In the genomic region with DNA sequence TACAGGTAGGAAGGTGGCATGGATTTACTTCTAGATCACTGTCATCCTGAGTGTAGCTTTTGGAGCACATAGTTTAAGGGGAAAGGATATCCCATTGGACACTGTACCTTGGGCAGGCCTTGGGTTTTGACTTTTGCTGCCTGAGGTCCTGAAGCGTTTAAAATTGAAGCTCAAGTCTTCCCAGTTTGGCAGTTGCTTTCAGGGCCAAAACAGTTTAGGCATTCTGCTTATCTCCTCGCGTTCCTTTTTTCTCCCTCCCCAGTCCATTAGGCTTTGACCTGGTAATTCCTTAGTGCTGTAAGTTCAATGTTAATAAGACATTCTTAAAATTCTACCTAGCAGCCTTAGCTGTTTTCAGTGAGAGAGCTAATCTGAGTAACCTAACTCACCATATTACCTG, we compare ENCODE assay signal across 33 cellular contexts.
"Had no signal": no experiment of that assay in that cellular context is flagged by ENCODE, and none has a peak within 500 bp of the region (broad histone marks: within the 10 kb centered on the region; RNA-seq: fewer than 3 reads in every experiment).

No MANE protein-coding gene starts in this region.

- H3K4me3 Mint-ChIP-seq: activated CD4-positive, alpha-beta T cell treated with anti-CD3 and anti-CD28 coated beads for 36 hours; activated CD8-positive, alpha-beta memory T cell treated with anti-CD3 and anti-CD28 coated beads, Interleukin-2, amount 10 ng/mL, durations not matched to agents 7 days and 5 days; activated CD8-positive, alpha-beta T cell treated with anti-CD3 and anti-CD28 coated beads, Interleukin-2, amount 10 ng/mL, durations not matched to agents 7 days and 5 days; activated naive CD8-positive, alpha-beta T cell; naive thymus-derived CD4-positive, alpha-beta T cell; neural crest cell; stimulated activated effector memory CD8-positive, alpha-beta T cell treated with anti-CD3 and anti-CD28 coated beads, Interleukin-12 subunit alpha, Interleukin-12 subunit beta, amount 100 ng/mL, for 72 hours; stimulated activated naive CD8-positive, alpha-beta T cell treated with anti-CD3 and anti-CD28 coated beads, Interleukin-15, Interleukin-2, amounts not matched to agents 100 ng/mL and 50 ng/mL, for 24 hours; T-helper 2 cell treated with Interferon-gamma antibody and Interleukin-4, amounts not matched to agents 5 μg/mL and 100 μg/mL, for 36 hours; type B pancreatic cell had no signal

- H3K27ac Mint-ChIP-seq: activated CD4-positive, alpha-beta T cell treated with anti-CD3 and anti-CD28 coated beads for 36 hours; activated CD8-positive, alpha-beta memory T cell treated with anti-CD3 and anti-CD28 coated beads, Interleukin-2, amount 10 ng/mL, durations not matched to agents 7 days and 5 days; activated CD8-positive, alpha-beta T cell treated with anti-CD3 and anti-CD28 coated beads, Interleukin-2, amount 10 ng/mL, durations not matched to agents 7 days and 5 days; activated naive CD8-positive, alpha-beta T cell; activated T-helper 2 cell treated with anti-CD3 and anti-CD28 coated beads, Interferon-gamma antibody, Interleukin-2, Interleukin-4, amounts not matched to agents 10 μg/mL and 5 μg/mL and 100 μg/mL, durations not matched to agents 14 hours and 24 hours and 36 hours; naive thymus-derived CD4-positive, alpha-beta T cell; stimulated activated effector memory CD8-positive, alpha-beta T cell treated with anti-CD3 and anti-CD28 coated beads, Interleukin-12 subunit alpha, Interleukin-12 subunit beta, amount 100 ng/mL, for 72 hours; stimulated activated naive CD8-positive, alpha-beta T cell treated with anti-CD3 and anti-CD28 coated beads, Interleukin-15, Interleukin-2, amounts not matched to agents 100 ng/mL and 50 ng/mL, for 24 hours; T-helper 2 cell treated with Interferon-gamma antibody and Interleukin-4, amounts not matched to agents 5 μg/mL and 100 μg/mL, for 36 hours; type B pancreatic cell had no signal

- H3K27me3 Mint-ChIP-seq: activated CD4-positive, alpha-beta T cell treated with anti-CD3 and anti-CD28 coated beads for 36 hours; activated CD8-positive, alpha-beta memory T cell treated with anti-CD3 and anti-CD28 coated beads, Interleukin-2, amount 10 ng/mL, durations not matched to agents 7 days and 5 days; activated naive CD8-positive, alpha-beta T cell; naive thymus-derived CD4-positive, alpha-beta T cell; stimulated activated naive CD8-positive, alpha-beta T cell treated with anti-CD3 and anti-CD28 coated beads, Interleukin-15, Interleukin-2, amounts not matched to agents 100 ng/mL and 50 ng/mL, for 24 hours; type B pancreatic cell had no signal

- DNase-seq: activated CD4-positive, alpha-beta T cell treated with anti-CD3 and anti-CD28 coated beads for 36 hours; activated CD4-positive, CD25-positive, alpha-beta regulatory T cell; activated CD8-positive, alpha-beta memory T cell treated with anti-CD3 and anti-CD28 coated beads, Interleukin-2, amount 10 ng/mL, durations not matched to agents 7 days and 5 days; activated CD8-positive, alpha-beta T cell treated with anti-CD3 and anti-CD28 coated beads, Interleukin-2, amount 10 ng/mL, durations not matched to agents 7 days and 5 days; activated T-cell treated with anti-CD3 and anti-CD28 coated beads, Interleukin-2, amount 50 U/mL, for 48 hours; brain microvascular endothelial cell; dorsolateral prefrontal cortex; effector memory CD4-positive, alpha-beta T cell; gastrocnemius medialis; glutamatergic neuron; left cardiac atrium; mammary epithelial cell; midbrain; naive thymus-derived CD4-positive, alpha-beta T cell; nucleus accumbens; pancreas; retina; stimulated activated CD4-positive, alpha-beta T cell treated with anti-CD3 and anti-CD28 coated beads, Interleukin-4, amount 100 ng/mL, for 24 hours; uterus had no signal

- H3K4me1 Mint-ChIP-seq: stimulated activated effector memory CD8-positive, alpha-beta T cell treated with anti-CD3 and anti-CD28 coated beads, Interleukin-12 subunit alpha, Interleukin-12 subunit beta, amount 100 ng/mL, for 72 hours had no signal

- H3K27ac ChIP-seq: ascending aorta, brain microvascular endothelial cell, coronary artery, dorsolateral prefrontal cortex, gastrocnemius medialis, pancreas, prostate gland, skin epidermis, thoracic aorta, uterus had no signal

- H3K27me3 ChIP-seq: ascending aorta, brain microvascular endothelial cell, dorsolateral prefrontal cortex, gastrocnemius medialis, pancreas, uterus had no signal

- H3K36me3 ChIP-seq: ascending aorta, gastrocnemius medialis, pancreas, prostate gland, thoracic aorta, uterus had no signal

- H3K4me1 ChIP-seq: ascending aorta, gastrocnemius medialis, pancreas, prostate gland, uterus had no signal

- H3K9me3 Mint-ChIP-seq: activated T-helper 2 cell treated with anti-CD3 and anti-CD28 coated beads, Interferon-gamma antibody, Interleukin-2, Interleukin-4, amounts not matched to agents 10 μg/mL and 5 μg/mL and 100 μg/mL, durations not matched to agents 14 hours and 24 hours and 36 hours; naive thymus-derived CD4-positive, alpha-beta T cell; neural crest cell; stimulated activated effector memory CD8-positive, alpha-beta T cell treated with anti-CD3 and anti-CD28 coated beads, Interleukin-12 subunit alpha, Interleukin-12 subunit beta, amount 100 ng/mL, for 72 hours; stimulated activated naive CD8-positive, alpha-beta T cell treated with anti-CD3 and anti-CD28 coated beads, Interleukin-15, Interleukin-2, amounts not matched to agents 100 ng/mL and 50 ng/mL, for 24 hours; T-helper 2 cell treated with Interferon-gamma antibody and Interleukin-4, amounts not matched to agents 5 μg/mL and 100 μg/mL, for 36 hours; type B pancreatic cell had no signal

- FAIRE-seq: keratinocyte, pancreas had no signal

- H3K4me3 ChIP-seq: ascending aorta, coronary artery, dorsolateral prefrontal cortex, gastrocnemius medialis, pancreas, prostate gland, skin epidermis, thoracic aorta, uterus had no signal

- ATAC-seq: activated CD4-positive, alpha-beta T cell treated with anti-CD3 and anti-CD28 coated beads for 36 hours; activated CD8-positive, alpha-beta memory T cell treated with anti-CD3 and anti-CD28 coated beads, Interleukin-2, amount 10 ng/mL, durations not matched to agents 7 days and 5 days; activated CD8-positive, alpha-beta T cell treated with anti-CD3 and anti-CD28 coated beads, Interleukin-2, amount 10 ng/mL, durations not matched to agents 7 days and 5 days; gastrocnemius medialis; left cardiac atrium; naive thymus-derived CD4-positive, alpha-beta T cell; pancreas; sciatic nerve; stimulated activated effector memory CD8-positive, alpha-beta T cell treated with anti-CD3 and anti-CD28 coated beads, Interleukin-12 subunit alpha, Interleukin-12 subunit beta, amount 100 ng/mL, for 72 hours had no signal

- H3K9me3 ChIP-seq: ascending aorta, gastrocnemius medialis, pancreas, prostate gland, thoracic aorta, uterus had no signal
